ENCODE assay signal across 14 cellular contexts in the genomic region with DNA sequence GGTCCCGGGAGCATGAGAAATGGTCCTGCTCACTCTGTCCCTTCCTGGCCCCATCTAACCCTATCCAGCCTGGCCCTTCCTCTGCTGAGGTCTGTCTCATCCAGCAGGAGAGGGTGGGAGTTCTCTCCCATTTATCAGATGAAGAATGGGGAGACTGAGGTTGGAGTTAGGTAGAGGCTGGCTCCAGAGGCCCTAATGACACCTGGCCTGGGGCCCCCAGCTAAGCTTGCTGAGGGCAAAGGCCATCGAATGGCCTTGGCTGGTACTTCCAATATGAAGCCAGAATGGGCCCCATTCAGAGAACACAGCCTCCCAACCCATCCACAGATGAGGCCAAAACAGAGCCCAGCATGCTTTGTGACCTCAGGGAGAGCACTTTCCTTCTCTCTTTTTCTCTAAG. TPM values are rescaled to one million over a fixed set of nuclear protein-coding genes. Genes with fewer than 3 reads are reported as not detected.
DNase-seq lines count a peak whose midpoint lies in the region; ATAC-seq and TF ChIP-seq lines count a peak whose summit lies in the region.
"Had no signal": no experiment of that assay in that cellular context is flagged by ENCODE, and none has a peak within 500 bp of the region (broad histone marks: within the 10 kb centered on the region; RNA-seq: fewer than 3 reads in every experiment).

No MANE protein-coding gene starts in this region.

- DNase-seq in left ventricle myocardium inferior (no peak), cardiac septum (ENCODE audit: low spot score) (no peak), neural crest cell (ENCODE audit: low read depth, low spot score) (no peak), uterus (no peak), mucosa of gallbladder (ENCODE audit: low spot score) (no peak)
- no peak for DNase-seq in activated CD8-positive, alpha-beta memory T cell treated with anti-CD3 and anti-CD28 coated beads for 24 hours
- DNase-seq: central memory CD4-positive, alpha-beta T cell; kidney; NCI-H1694 treated with DMSO at 0.1 percent for 48 hours; NCI-H69; nephron progenitor cell had no signal

- peak overlapping the region; percentile 80 for H3K27ac ChIP-seq in left ventricle myocardium inferior (replicated peaks)
- H3K27ac ChIP-seq in uterus: peak overlapping the region; percentile 95 to 98
- H3K27ac ChIP-seq: BLaER1 had no signal

- peak overlapping the region; percentile 5 to 85 (median 42) for H3K27ac Mint-ChIP-seq in brain
- H3K27ac Mint-ChIP-seq in neural crest cell (ENCODE audit: unreplicated experiment): no peak overlapping the region
- H3K27ac Mint-ChIP-seq: nephron progenitor cell had no signal

- H3K36me3 ChIP-seq in left ventricle myocardium inferior: peaks cover 22% of the 10 kb centered on the region
- H3K36me3 ChIP-seq in uterus: no peaks in the 10 kb centered on the region
- H3K36me3 ChIP-seq: BLaER1 had no signal

- no peak for TF ChIP-seq POLR2A in uterus (IDR thresholded peaks at IDR 0.05)

- intact Hi-C loops in left ventricle myocardium inferior (cut with micrococcal nuclease) (no loop called here), cardiac septum (cut with DNase I) (no loop called here), uterus (cut with DNase I; ENCODE audit: low total_unique reads) (no loop called here)

- peak overlapping the region; percentile 82 for H3K4me3 ChIP-seq in left ventricle myocardium inferior
- H3K4me3 ChIP-seq in uterus: no peak overlapping the region
- H3K4me3 ChIP-seq: BLaER1 had no signal

- peaks cover 47% of the 10 kb centered on the region for H3K4me1 ChIP-seq in left ventricle myocardium inferior
- H3K4me1 ChIP-seq in uterus: peaks cover 0 to 9% of the 10 kb centered on the region in 2 donors

- TF ChIP-seq CTCF in left ventricle myocardium inferior (IDR thresholded peaks at IDR 0.05; ENCODE audit: borderline replicate concordance) (no peak), brain (conservative IDR thresholded peaks at IDR 0.05) (no peak), neural crest cell (conservative IDR thresholded peaks at IDR 0.05) (no peak), uterus (IDR thresholded peaks at IDR 0.05) (no peak)

- H3K9me3 Mint-ChIP-seq in brain (no peaks in the 10 kb centered on the region), neural crest cell (no peaks in the 10 kb centered on the region)
- H3K9me3 Mint-ChIP-seq: nephron progenitor cell had no signal

- H3K27me3 Mint-ChIP-seq in brain (peaks cover 7% of the 10 kb centered on the region), neural crest cell (ENCODE audit: low read depth) (no peaks in the 10 kb centered on the region)

- H3K9me3 ChIP-seq in left ventricle myocardium inferior (replicated peaks) (no peaks in the 10 kb centered on the region), uterus (no peaks in the 10 kb centered on the region)
- H3K9me3 ChIP-seq: BLaER1 had no signal

- peaks cover 15% of the 10 kb centered on the region for H3K36me3 Mint-ChIP-seq in brain
- H3K36me3 Mint-ChIP-seq in neural crest cell (ENCODE audit: low read depth): no peaks in the 10 kb centered on the region

- H3K27me3 ChIP-seq in left ventricle myocardium inferior (ENCODE audit: low read depth): no peaks in the 10 kb centered on the region
- no peaks in the 10 kb centered on the region for H3K27me3 ChIP-seq in uterus

- ATAC-seq in GM18909 (IDR thresholded peaks at IDR 0.05; ENCODE audit: poor library complexity, unreplicated experiment): no peak

- H3K4me1 Mint-ChIP-seq in brain (peaks cover 41% of the 10 kb centered on the region), neural crest cell (peaks cover 29% of the 10 kb centered on the region)

- H3K4me3 Mint-ChIP-seq in brain (peak overlapping the region in 4 of 5 experiments; percentile 48 to 87 (median 69)), neural crest cell (peak overlapping the region; percentile 84)

RNA-seq across cellular contexts. Expression of gene CAMK1, which starts 1.4 kb away (rescaled TPM):
- 12.3 TPM for total RNA-seq in left ventricle myocardium inferior
- total RNA-seq in cardiac septum: 10.0 TPM
- polyA plus RNA-seq in brain (ENCODE audit: insufficient read depth, low read depth, low replicate concordance): 23.8 TPM
- 19.5 and 22.5 TPM in 2 replicates for total RNA-seq in neural crest cell
- total RNA-seq in uterus: 10 to 100 TPM; 19.1 to 63.0 (median 56.7) TPM
- 30.6 TPM for total RNA-seq in mucosa of gallbladder

RNA-seq across cellular contexts. Expression of gene OGG1, which starts 18.6 kb away (rescaled TPM):
- 9.2 TPM for total RNA-seq in left ventricle myocardium inferior
- 9.6 TPM for total RNA-seq in cardiac septum
- 23.0 TPM for polyA plus RNA-seq in brain (ENCODE audit: insufficient read depth, low read depth, low replicate concordance)
- 38.6 and 39.8 TPM in 2 replicates for total RNA-seq in neural crest cell
- total RNA-seq in uterus: 10 to 100 TPM; 29.8 to 60.7 (median 44.2) TPM
- total RNA-seq in mucosa of gallbladder: 37.6 TPM

RNA-seq across cellular contexts. Expression of gene TADA3, which starts 23.9 kb away (rescaled TPM):
- total RNA-seq in left ventricle myocardium inferior (45.3 TPM), cardiac septum (50.1 TPM), neural crest cell (70.0 and 73.2 TPM in 2 replicates), uterus (10 to 100 TPM; 35.9 to 65.4 (median 55.3) TPM), mucosa of gallbladder (63.3 TPM)
- polyA plus RNA-seq in brain (ENCODE audit: insufficient read depth, low read depth, low replicate concordance): 83.6 TPM

RNA-seq across cellular contexts. Expression of gene ARPC4, which starts 24.5 kb away (rescaled TPM):
- 52.9 TPM for total RNA-seq in left ventricle myocardium inferior
- 79.8 TPM for total RNA-seq in cardiac septum
- polyA plus RNA-seq in brain (ENCODE audit: insufficient read depth, low read depth, low replicate concordance): 113 TPM
- total RNA-seq in neural crest cell: 147 and 156 TPM in 2 replicates
- 100 to 1,000 TPM in 3 of 4 donors, 10 to 100 TPM in 1; 44.7 to 176 (median 142) TPM for total RNA-seq in uterus
- total RNA-seq in mucosa of gallbladder: 137 TPM

RNA-seq across cellular contexts. Expression of gene BRPF1, which starts 36.8 kb away (rescaled TPM):
- total RNA-seq in left ventricle myocardium inferior: 9.4 TPM
- 10.6 TPM for total RNA-seq in cardiac septum
- polyA plus RNA-seq in brain (ENCODE audit: insufficient read depth, low read depth, low replicate concordance): 13.3 TPM
- total RNA-seq in neural crest cell: 36.9 and 39.2 TPM in 2 replicates
- total RNA-seq in uterus: 10 to 100 TPM; 10.8 to 36.0 (median 16.7) TPM
- total RNA-seq in mucosa of gallbladder: 17.3 TPM
